ENCODE assay signal across 17 cellular contexts in genomic region chr17:19268611-19269010, GRCh38. TPM values are rescaled to one million over a fixed set of nuclear protein-coding genes. Genes with fewer than 3 reads are reported as not detected.
DNase-seq lines count a peak whose midpoint lies in the region; ATAC-seq, FAIRE-seq and TF ChIP-seq lines count a peak whose summit lies in the region.
"Had no signal": no experiment of that assay in that cellular context is flagged by ENCODE, and none has a peak within 500 bp of the region (broad histone marks: within the 10 kb centered on the region; RNA-seq: fewer than 3 reads in every experiment).

No MANE protein-coding gene starts in this region.

- TF ChIP-seq CTCF in kidney (IDR thresholded peaks at IDR 0.05; ENCODE audit: borderline replicate concordance, extremely low read depth, insufficient read depth): no peak
- no peak for TF ChIP-seq CTCF in parathyroid adenoma (IDR thresholded peaks at IDR 0.05)

- H3K27ac ChIP-seq in kidney (ENCODE audit: low read depth in 2 of 2, low read length in 2 of 2): peak overlapping the region; percentile 22 to 39
- peak overlapping the region; percentile 2 for H3K27ac ChIP-seq in parathyroid adenoma
- H3K27ac ChIP-seq: PC-9 had no signal

- ATAC-seq in left ventricle myocardium superior (no peak), Right ventricle myocardium superior (ENCODE audit: poor library complexity) (no peak)
- ATAC-seq: activated T-cell treated with anti-CD3 and anti-CD28 coated beads, Interleukin-2, amount 50 U/mL, for 72 hours had no signal

- H2AFZ ChIP-seq in parathyroid adenoma: no peak overlapping the region
- H2AFZ ChIP-seq: PC-9 had no signal

- H3K4me2 ChIP-seq in parathyroid adenoma (ENCODE audit: low read length): no peak overlapping the region
- H3K4me2 ChIP-seq: PC-9 had no signal

- H3K79me2 ChIP-seq in parathyroid adenoma: peaks cover 61% of the 10 kb centered on the region

- no peaks in the 10 kb centered on the region for H3K27me3 ChIP-seq in parathyroid adenoma (ENCODE audit: control insufficient read depth, insufficient read depth, low read length)

- no peak for FAIRE-seq in kidney (lab: Jason Lieb, UNC)
- FAIRE-seq: endometrium, H1 had no signal

- no peaks in the 10 kb centered on the region for H3K9me3 ChIP-seq in kidney (ENCODE audit: control insufficient read depth in 1 of 2, low read length in 2 of 2)
- no peaks in the 10 kb centered on the region for H3K9me3 ChIP-seq in parathyroid adenoma (ENCODE audit: control insufficient read depth, low read length)

- H3K36me3 ChIP-seq in kidney (ENCODE audit: control insufficient read depth in 1 of 2, insufficient read depth in 2 of 2, low read length in 2 of 2) (no peaks in the 10 kb centered on the region), parathyroid adenoma (ENCODE audit: control insufficient read depth, insufficient read depth, low read length) (no peaks in the 10 kb centered on the region)

- peak; percentile 5 for DNase-seq in left ventricle myocardium superior
- DNase-seq in Right ventricle myocardium superior: no peak
- no peak for DNase-seq in kidney
- DNase-seq in HUDEP-2 (lab: John Stamatoyannopoulos, UW; ENCODE audit: unreplicated experiment in 76 of 76): no peak
- DNase-seq in H4 (ENCODE audit: low spot score): no peak
- no peak for DNase-seq in iPS-NIHi11 (ENCODE audit: low spot score)
- no peak for DNase-seq in activated CD8-positive, alpha-beta memory T cell treated with anti-CD3 and anti-CD28 coated beads, Interleukin-2, amount 50 U/mL, for 4 hours
- DNase-seq: activated CD4-positive, alpha-beta T cell treated with anti-CD3 and anti-CD28 coated beads, Interleukin-2, amount 50 U/mL, for 48 hours; activated T-cell treated with anti-CD3 and anti-CD28 coated beads, Interleukin-2, amount 50 U/mL, for 72 hours; central memory CD4-positive, alpha-beta T cell; immature natural killer cell; NCI-H1930; NCI-H524; PC-9 had no signal

- H3K4me1 ChIP-seq in kidney (ENCODE audit: control insufficient read depth in 1 of 2, insufficient read depth in 1 of 2, low read depth in 1 of 2, low read length in 2 of 2): peaks cover 41 to 48% of the 10 kb centered on the region in 2 donors
- peaks cover 33% of the 10 kb centered on the region for H3K4me1 ChIP-seq in parathyroid adenoma

- H3K4me3 ChIP-seq in kidney (ENCODE audit: low read length in 2 of 2): no peak overlapping the region
- H3K4me3 ChIP-seq in parathyroid adenoma (ENCODE audit: low read depth, low read length): no peak overlapping the region
- H3K4me3 ChIP-seq: PC-9 had no signal

- intact Hi-C loops in left ventricle myocardium superior (cut with micrococcal nuclease): no loop called here
- intact Hi-C loops in Right ventricle myocardium superior (cut with DNase I): no loop called here
- intact Hi-C loops in kidney (cut with DNase I): no loop called here

- H3K9ac ChIP-seq in kidney (ENCODE audit: low read length in 2 of 2): no peak overlapping the region
- H3K9ac ChIP-seq in parathyroid adenoma: no peak overlapping the region

RNA-seq across cellular contexts. Expression of gene EPN2, which starts 31.4 kb away (rescaled TPM):
- total RNA-seq in left ventricle myocardium superior (94.5 TPM), Right ventricle myocardium superior (91.0 TPM), kidney (45.4 TPM)
- 18.0 TPM for polyA plus RNA-seq in kidney (ENCODE audit: insufficient read depth, low read depth, low replicate concordance)
- total RNA-seq in H4 (2014; rRNA removed; shearing (Covaris generic)): 10.0 and 27.5 TPM in 2 replicates
